ENCODE assay signal across 1 cellular context in the genomic region with DNA sequence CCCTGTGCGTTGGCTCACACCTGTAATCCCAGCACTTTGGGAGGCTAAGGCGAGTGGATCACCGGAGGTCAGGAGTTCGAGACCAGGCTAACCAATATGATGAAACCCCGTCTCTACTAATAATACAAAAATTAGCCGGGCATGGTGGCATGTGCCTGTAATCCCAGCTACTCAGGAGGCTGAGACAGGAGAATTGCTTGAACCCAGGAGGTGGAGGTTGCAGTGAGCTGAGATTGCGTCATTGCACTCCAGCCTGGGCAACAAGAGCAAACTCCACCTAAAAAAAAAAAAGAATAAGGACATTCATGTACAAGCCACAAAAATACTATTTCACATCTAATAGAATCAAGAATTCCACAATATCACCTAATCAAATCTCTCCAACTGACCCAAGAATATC.
TF ChIP-seq lines count a peak whose summit lies in the region.
"Not testable (repeated sequence)": the region's sequence is repeated elsewhere in the genome, so short reads cannot be mapped to it uniquely, and the experiment has no call there.

No MANE protein-coding gene starts in this region.

TF ChIP-seq in K562, 482 proteins besides CTCF, POLR2A, EP300 and RAD21:
- TF ChIP-seq CEBPG (CRISPR knock-in tag; IDR thresholded peaks at IDR 0.05) (peak; percentile 48; the same call in 1 of the 2 replicates), CEBPG (tag; conservative IDR thresholded peaks at IDR 0.05 in 1 of 2, IDR thresholded peaks at IDR 0.05 in 1 of 2) (peak in 1 of 2 experiments; percentile 48; a peak in 1 of 4 replicates), CEBPB (tag; IDR thresholded peaks at IDR 0.05) (peak; percentile 71), ATF3 (IDR thresholded peaks at IDR 0.05) (0 out of 2 replicates have a peak, but pooled peaks have one; percentile 31)
- TF ChIP-seq ATF3 (CRISPR knock-in tag; conservative IDR thresholded peaks at IDR 0.05), result not testable (repeated sequence)
